ENCODE assay signal across 8 cellular contexts in genomic region chr5:139262414-139263139, GRCh38. TPM values are rescaled to one million over a fixed set of nuclear protein-coding genes. Genes with fewer than 3 reads are reported as not detected.
DNase-seq lines count a peak whose midpoint lies in the region; ATAC-seq and TF ChIP-seq lines count a peak whose summit lies in the region.

No MANE protein-coding gene starts in this region.

- TF ChIP-seq EP300 in esophagus muscularis mucosa (IDR thresholded peaks at IDR 0.05) = no peak

- intact Hi-C loops in CD14-positive monocyte (cut with micrococcal nuclease) (loop anchor here (2.0 to 10.0 kb wide), 3 partner anchors 620 to 688 kb away; partner anchors contain the start of gene HSPA9 (in 1 of the 2)), esophagus muscularis mucosa (cut with DNase I) (loop anchor here (1.0 to 5.0 kb wide), 4 partner anchors 171 to 685 kb away; partner anchors contain the start of gene HSPA9)

- H3K4me1 ChIP-seq in esophagus muscularis mucosa = peaks cover 10 to 15% (median 12%) of the 10 kb centered on the region in 4 donors

- H3K9me3 Mint-ChIP-seq in CD14-positive monocyte (no peaks in the 10 kb centered on the region), naive B cell (no peaks in the 10 kb centered on the region)

- ATAC-seq in GM19467 (IDR thresholded peaks at IDR 0.05; ENCODE audit: unreplicated experiment) (peak; percentile 70), naive B cell (ENCODE audit: low read depth in 2 of 2) (peak; percentile 89 to 96)

- H3K27ac Mint-ChIP-seq in CD14-positive monocyte = no peak overlapping the region
- H3K27ac Mint-ChIP-seq in naive B cell = peak overlapping the region in 1 of 6 donors; percentile 67

- H3K9me3 ChIP-seq in esophagus muscularis mucosa = no peaks in the 10 kb centered on the region

- no peak for TF ChIP-seq POLR2A in esophagus muscularis mucosa (IDR thresholded peaks at IDR 0.05; ENCODE audit: low read depth)

- DNase-seq in CD14-positive monocyte (ENCODE audit: low spot score) = peak; percentile 83
- peak; percentile 94 for DNase-seq in Jurkat, Clone E6-1 (ENCODE audit: low read depth, low spot score)
- DNase-seq in OCI-M1 (lab: John Stamatoyannopoulos, UW) = peak; percentile 96
- peak; percentile 38 for DNase-seq in activated T-cell treated with anti-CD3 and anti-CD28 coated beads for 4 hours
- DNase-seq in esophagus muscularis mucosa (ENCODE audit: extremely low spot score) = peak; percentile 93
- DNase-seq in naive B cell = peak; percentile 42
- DNase-seq in stimulated activated naive CD4-positive, alpha-beta T cell (lab: John Stamatoyannopoulos, UW) = peak; percentile 31 to 71 (median 52)

- WGBS in esophagus muscularis mucosa = 34% methylated on average over 8 of the region's 9 CpGs

- H3K36me3 Mint-ChIP-seq in CD14-positive monocyte = no peaks in the 10 kb centered on the region
- no peaks in the 10 kb centered on the region for H3K36me3 Mint-ChIP-seq in naive B cell

- no peaks in the 10 kb centered on the region for H3K36me3 ChIP-seq in esophagus muscularis mucosa

- peak overlapping the region in 3 of 4 donors; percentile 33 to 64 (median 50) for H3K27ac ChIP-seq in esophagus muscularis mucosa (replicated peaks in 1 of 4)

- peaks cover 3% of the 10 kb centered on the region for H3K4me1 Mint-ChIP-seq in CD14-positive monocyte
- peaks cover 0 to 4% (median 3%) of the 10 kb centered on the region in 3 donors for H3K4me1 Mint-ChIP-seq in naive B cell

- peak; percentile 89 for TF ChIP-seq CTCF in CD14-positive monocyte (IDR thresholded peaks at IDR 0.05)
- peak; percentile 90 to 98 (median 93) for TF ChIP-seq CTCF in esophagus muscularis mucosa (IDR thresholded peaks at IDR 0.05)

- no peaks in the 10 kb centered on the region for H3K27me3 ChIP-seq in esophagus muscularis mucosa

- H3K4me3 ChIP-seq in Jurkat, Clone E6-1 (ENCODE audit: low read length) = no peak overlapping the region
- no peak overlapping the region for H3K4me3 ChIP-seq in esophagus muscularis mucosa

- H3K4me3 Mint-ChIP-seq in CD14-positive monocyte = no peak overlapping the region
- H3K4me3 Mint-ChIP-seq in naive B cell = no peak overlapping the region

- H3K27me3 Mint-ChIP-seq in CD14-positive monocyte (ENCODE audit: low read depth in 3 of 3) = peaks cover 2 to 6% (median 3%) of the 10 kb centered on the region in 3 donors
- peaks cover 19 to 26% (median 23%) of the 10 kb centered on the region in 3 donors for H3K27me3 Mint-ChIP-seq in naive B cell

RNA-seq across cellular contexts. Expression of gene MATR3, which starts 31.0 kb away (rescaled TPM):
- polyA plus RNA-seq in CD14-positive monocyte (100 to 1,000 TPM; 137 to 174 TPM), naive B cell (ENCODE audit: low read depth in 6 of 6) (100 to 1,000 TPM; 370 to 439 (median 392) TPM)
- 274 TPM for polyA plus RNA-seq in Jurkat, Clone E6-1 (2012; ENCODE audit: insufficient read depth, insufficient read length)
- total RNA-seq in esophagus muscularis mucosa = 100 to 1,000 TPM; 164 to 234 (median 220) TPM

Comparison
In these comparisons a context has a peak if more than half of its experiments do, and no peak if none do; other contexts are left out.
1. DNase-seq: peak in every context shown above with its lines; median percentile 96 in OCI-M1; 94 in Jurkat, Clone E6-1; 93 in esophagus muscularis mucosa; 83 in CD14-positive monocyte; 52 in stimulated activated naive CD4-positive, alpha-beta T cell; 42 in naive B cell; 38 in activated T-cell treated with anti-CD3 and anti-CD28 coated beads for 4 hours.